Comparison of ENCODE assay signal across 14 cellular contexts in the genomic region with DNA sequence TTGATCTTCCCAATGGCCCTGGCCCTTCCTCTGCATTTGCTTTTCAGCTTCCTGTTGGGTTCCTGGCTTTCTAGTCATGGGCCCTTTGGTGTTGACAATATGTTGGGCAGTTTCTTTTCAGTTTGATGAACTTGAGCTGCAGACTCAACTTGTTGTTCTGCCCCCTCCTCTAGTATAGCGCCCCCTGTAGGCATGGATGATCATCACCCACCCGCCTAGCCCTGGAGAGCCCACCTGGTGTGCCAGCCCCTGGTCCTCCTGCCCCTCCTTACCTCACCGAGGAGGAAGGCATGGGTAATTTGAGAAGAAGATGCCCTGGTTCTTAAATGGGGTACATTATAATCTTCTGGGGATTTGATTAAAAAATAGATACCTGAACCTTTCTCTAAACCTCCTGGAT.
"Had no signal": no experiment of that assay in that cellular context is flagged by ENCODE, and none has a peak within 500 bp of the region (broad histone marks: within the 10 kb centered on the region; RNA-seq: fewer than 3 reads in every experiment).

No MANE protein-coding gene starts in this region.

- H3K9me3 Mint-ChIP-seq: activated naive CD8-positive, alpha-beta T cell treated with anti-CD3 and anti-CD28 coated beads, Interleukin-2, amount 50 U/mL, for 24 hours; natural killer cell; stimulated activated effector memory CD8-positive, alpha-beta T cell treated with anti-CD3 and anti-CD28 coated beads, Interleukin-12 subunit alpha, Interleukin-12 subunit beta, amount 100 ng/mL, for 72 hours had no signal

- H3K4me3 ChIP-seq: cardiac muscle cell, gastrocnemius medialis, left lung, smooth muscle cell, transverse colon had no signal

- H3K4me3 Mint-ChIP-seq: activated naive CD8-positive, alpha-beta T cell treated with anti-CD3 and anti-CD28 coated beads, Interleukin-2, amount 50 U/mL, for 24 hours; natural killer cell; stimulated activated effector memory CD8-positive, alpha-beta T cell treated with anti-CD3 and anti-CD28 coated beads, Interleukin-12 subunit alpha, Interleukin-12 subunit beta, amount 100 ng/mL, for 72 hours had no signal

- ATAC-seq: activated naive CD8-positive, alpha-beta T cell treated with anti-CD3 and anti-CD28 coated beads, Interleukin-2, amount 50 U/mL, for 24 hours; gastrocnemius medialis; left lung; natural killer cell; right cardiac atrium; stimulated activated effector memory CD8-positive, alpha-beta T cell treated with anti-CD3 and anti-CD28 coated beads, Interleukin-12 subunit alpha, Interleukin-12 subunit beta, amount 100 ng/mL, for 72 hours had no signal

- H3K27ac ChIP-seq: cardiac muscle cell, gastrocnemius medialis, left lung, transverse colon had no signal

- H3K4me2 ChIP-seq: smooth muscle cell had no signal

- H3K36me3 Mint-ChIP-seq: natural killer cell; stimulated activated effector memory CD8-positive, alpha-beta T cell treated with anti-CD3 and anti-CD28 coated beads, Interleukin-12 subunit alpha, Interleukin-12 subunit beta, amount 100 ng/mL, for 72 hours had no signal

- DNase-seq: activated CD4-positive, alpha-beta T cell treated with anti-CD3 and anti-CD28 coated beads for 1 hour; activated CD4-positive, alpha-beta T cell treated with anti-CD3 and anti-CD28 coated beads, Interleukin-2, amount 50 U/mL, for 48 hours; activated naive CD4-positive, alpha-beta T cell; activated naive CD8-positive, alpha-beta T cell treated with anti-CD3 and anti-CD28 coated beads, Interleukin-2, amount 50 U/mL, for 24 hours; gastrocnemius medialis; left lung; natural killer cell; occipital lobe; right cardiac atrium; transverse colon had no signal

- H3K27ac Mint-ChIP-seq: activated naive CD8-positive, alpha-beta T cell treated with anti-CD3 and anti-CD28 coated beads, Interleukin-2, amount 50 U/mL, for 24 hours; natural killer cell; progenitor cell of endocrine pancreas; stimulated activated effector memory CD8-positive, alpha-beta T cell treated with anti-CD3 and anti-CD28 coated beads, Interleukin-12 subunit alpha, Interleukin-12 subunit beta, amount 100 ng/mL, for 72 hours had no signal

- H3K9me3 ChIP-seq: gastrocnemius medialis, left lung, transverse colon had no signal

- H3K36me3 ChIP-seq: cardiac muscle cell, gastrocnemius medialis, left lung, transverse colon had no signal

- H3K4me1 Mint-ChIP-seq: activated naive CD8-positive, alpha-beta T cell treated with anti-CD3 and anti-CD28 coated beads, Interleukin-2, amount 50 U/mL, for 24 hours; natural killer cell; stimulated activated effector memory CD8-positive, alpha-beta T cell treated with anti-CD3 and anti-CD28 coated beads, Interleukin-12 subunit alpha, Interleukin-12 subunit beta, amount 100 ng/mL, for 72 hours had no signal

- H3K4me1 ChIP-seq: gastrocnemius medialis, transverse colon had no signal

- H3K27me3 Mint-ChIP-seq: progenitor cell of endocrine pancreas had no signal

- H3K27me3 ChIP-seq: cardiac muscle cell, gastrocnemius medialis, left lung, transverse colon had no signal
